8 cellular contexts compared by ENCODE assay signal in the genomic region with DNA sequence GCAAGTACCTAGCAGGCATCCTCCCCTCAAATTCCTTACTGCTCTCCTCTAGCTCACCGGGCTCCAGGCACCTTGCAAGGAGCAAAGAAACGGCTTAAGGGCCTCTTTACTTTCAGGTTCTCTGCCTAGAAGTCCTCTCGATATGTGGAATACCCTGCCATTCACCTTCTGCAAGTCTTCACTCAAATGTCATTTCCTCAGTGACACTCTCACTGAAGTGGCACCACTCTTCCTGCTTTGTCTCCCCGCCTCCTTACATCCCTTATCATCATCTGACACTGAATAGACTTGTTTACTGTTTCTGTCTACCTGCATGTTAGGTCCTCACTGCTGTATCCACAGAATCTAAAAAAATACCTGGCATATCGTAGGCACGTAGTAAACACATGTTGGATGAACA. TPM values are rescaled to one million over a fixed set of nuclear protein-coding genes. Genes with fewer than 3 reads are reported as not detected.
DNase-seq lines count a peak whose midpoint lies in the region; ATAC-seq and TF ChIP-seq lines count a peak whose summit lies in the region.

No MANE protein-coding gene starts in this region.

- in situ Hi-C loops in GM23248 (cut with MboI) (no loop called here), gastrocnemius medialis (cut with MboI; ENCODE audit: low sequenced_read_pairs in 4 of 4) (no loop called here)

- no peak for TF ChIP-seq CTCF in fibroblast of pulmonary artery (IDR thresholded peaks at IDR 0.05; ENCODE audit: low read length, missing control alignments)
- no peak for TF ChIP-seq CTCF in gastrocnemius medialis (IDR thresholded peaks at IDR 0.05 in 4 of 5, conservative IDR thresholded peaks at IDR 0.05 in 1 of 5)

- no peaks in the 10 kb centered on the region for H3K27me3 ChIP-seq in GM23248 (replicated peaks; ENCODE audit: insufficient read depth)
- H3K27me3 ChIP-seq in gastrocnemius medialis, result no peaks in the 10 kb centered on the region

- H3K4me2 ChIP-seq in GM23248 (ENCODE audit: unreplicated experiment), result peak overlapping the region; percentile 89

- H3K36me3 ChIP-seq in GM23248 (ENCODE audit: low read depth), result peaks cover 17% of the 10 kb centered on the region; the same call in 1 of the 2 replicates
- peaks cover 0 to 35% of the 10 kb centered on the region in 2 donors for H3K36me3 ChIP-seq in gastrocnemius medialis

- peak overlapping the region; percentile 90 for H3K27ac Mint-ChIP-seq in T-helper 1 cell treated with Interleukin-12 subunit alpha and Interleukin-12 subunit beta and Interleukin-4 antibody, amounts not matched to agents 30 μg/mL and 1 μg/mL, for 36 hours

- H3K9me2 ChIP-seq in GM23248 (ENCODE audit: insufficient read depth), result no peaks in the 10 kb centered on the region

- H3K27me3 Mint-ChIP-seq in T-helper 1 cell treated with Interleukin-12 subunit alpha and Interleukin-12 subunit beta and Interleukin-4 antibody, amounts not matched to agents 30 μg/mL and 1 μg/mL, for 36 hours (ENCODE audit: low read depth), result no peaks in the 10 kb centered on the region

- H3K4me1 ChIP-seq in GM23248 (ENCODE audit: insufficient read depth) (peaks cover 9% of the 10 kb centered on the region), gastrocnemius medialis (peaks cover 28 to 41% of the 10 kb centered on the region in 2 donors)

- peaks cover 35% of the 10 kb centered on the region for H3K36me3 Mint-ChIP-seq in T-helper 1 cell treated with Interleukin-12 subunit alpha and Interleukin-12 subunit beta and Interleukin-4 antibody, amounts not matched to agents 30 μg/mL and 1 μg/mL, for 36 hours (ENCODE audit: low read depth)

- ATAC-seq in gastrocnemius medialis (no peak), GM19463 (IDR thresholded peaks at IDR 0.05; ENCODE audit: unreplicated experiment) (no peak)

- H2AFZ ChIP-seq in GM23248, result peak overlapping the region; percentile 93

- 42 to 45% methylated on average over 6 of the region's 6 CpGs for WGBS in GM23248 (ENCODE audit: low coverage in 1 of 2, low lambda C conversion rate in 2 of 2, missing lambda C conversion rate in 2 of 2), 2 experiments

- H3K9me3 Mint-ChIP-seq in T-helper 1 cell treated with Interleukin-12 subunit alpha and Interleukin-12 subunit beta and Interleukin-4 antibody, amounts not matched to agents 30 μg/mL and 1 μg/mL, for 36 hours, result no peaks in the 10 kb centered on the region

- H3K4me1 Mint-ChIP-seq in T-helper 1 cell treated with Interleukin-12 subunit alpha and Interleukin-12 subunit beta and Interleukin-4 antibody, amounts not matched to agents 30 μg/mL and 1 μg/mL, for 36 hours (ENCODE audit: low read depth), result peaks cover 35% of the 10 kb centered on the region

- H3K9ac ChIP-seq in GM23248, result peak overlapping the region; percentile 93

- DNase-seq in GM23248 (no peak), fibroblast of pulmonary artery (ENCODE audit: low read depth) (no peak), gastrocnemius medialis (no peak), RPMI8226 (no peak), Kasumi-1 (lab: John Stamatoyannopoulos, UW) (no peak), SK-N-DZ (ENCODE audit: low spot score) (no peak)

- H3K79me2 ChIP-seq in GM23248 (ENCODE audit: insufficient read depth), result peaks cover 95% of the 10 kb centered on the region

- H3K9me3 ChIP-seq in GM23248 (ENCODE audit: low read depth), result no peaks in the 10 kb centered on the region
- no peaks in the 10 kb centered on the region for H3K9me3 ChIP-seq in gastrocnemius medialis

- peak overlapping the region; percentile 94 for H3K4me3 Mint-ChIP-seq in T-helper 1 cell treated with Interleukin-12 subunit alpha and Interleukin-12 subunit beta and Interleukin-4 antibody, amounts not matched to agents 30 μg/mL and 1 μg/mL, for 36 hours

- H4K20me1 ChIP-seq in GM23248 (ENCODE audit: insufficient read depth), result no peaks in the 10 kb centered on the region

- TF ChIP-seq POLR2A in gastrocnemius medialis (IDR thresholded peaks at IDR 0.05), result no peak

- H3K27ac ChIP-seq in GM23248 (peak overlapping the region; percentile 71), gastrocnemius medialis (peak overlapping the region; percentile 87 to 91 (median 90))

- intact Hi-C loops in gastrocnemius medialis (cut with DNase I; ENCODE audit: low total_unique reads), result loop anchor here (1.0 to 5.0 kb wide), 3 partner anchors 21 to 62 kb away; a partner anchor contains a TSS

- H3K4me3 ChIP-seq in GM23248 (peak overlapping the region; percentile 90), fibroblast of pulmonary artery (replicated peaks; ENCODE audit: low read depth, low read length) (peak overlapping the region; percentile 98), gastrocnemius medialis (peak overlapping the region; percentile 71 to 98 (median 82))

- no peaks in the 10 kb centered on the region for H3F3A ChIP-seq in GM23248 (ENCODE audit: insufficient read depth)

RNA-seq across cellular contexts. Expression of a gene that starts 0.9 kb away (rescaled TPM):
- 8.5 and 11.9 TPM in 2 replicates for total RNA-seq in GM23248 (2014; rRNA removed; shearing (Covaris generic))
- polyA plus RNA-seq in GM23248 (2016; fragmentation: Nextera tagmentation; extraction: Ambion mirVana), result 13.4 and 15.8 TPM in 2 replicates
- total RNA-seq in gastrocnemius medialis, result 1 to 10 TPM; 5.0 to 8.8 (median 7.3) TPM
- polyA plus RNA-seq in SK-N-DZ (2014; cell fraction: cytosol; rRNA removed), result 14.8 and 15.7 TPM in 2 replicates
- polyA plus RNA-seq in SK-N-DZ (2014; cell fraction: nucleus; rRNA removed), result 33.2 and 43.1 TPM in 2 replicates

RNA-seq across cellular contexts. Expression of a gene that starts 1.0 kb away (rescaled TPM):
- total RNA-seq in GM23248 (2014; rRNA removed; shearing (Covaris generic)), result 49.6 and 68.0 TPM in 2 replicates
- 24.1 and 27.2 TPM in 2 replicates for polyA plus RNA-seq in GM23248 (2016; fragmentation: Nextera tagmentation; extraction: Ambion mirVana)
- total RNA-seq in gastrocnemius medialis, result 10 to 100 TPM; 22.2 to 41.0 (median 32.8) TPM
- 53.7 and 60.6 TPM in 2 replicates for polyA plus RNA-seq in SK-N-DZ (2014; cell fraction: cytosol; rRNA removed)
- polyA plus RNA-seq in SK-N-DZ (2014; cell fraction: nucleus; rRNA removed), result 116 and 144 TPM in 2 replicates

RNA-seq across cellular contexts. Expression of a gene that starts 45.5 kb away (rescaled TPM):
- 20.9 and 53.7 TPM in 2 replicates for total RNA-seq in GM23248 (2014; rRNA removed; shearing (Covaris generic))
- polyA plus RNA-seq in GM23248 (2016; fragmentation: Nextera tagmentation; extraction: Ambion mirVana), result 15.8 and 17.3 TPM in 2 replicates
- total RNA-seq in gastrocnemius medialis, result 100 to 1,000 TPM in 3 of 4 donors, 10 to 100 TPM in 1; 97.3 to 205 (median 117) TPM
- 19.0 and 24.7 TPM in 2 replicates for polyA plus RNA-seq in SK-N-DZ (2014; cell fraction: cytosol; rRNA removed)
- 38.3 and 64.3 TPM in 2 replicates for polyA plus RNA-seq in SK-N-DZ (2014; cell fraction: nucleus; rRNA removed)
